Comparison of ENCODE assay signal across 1 cellular context in the genomic region with DNA sequence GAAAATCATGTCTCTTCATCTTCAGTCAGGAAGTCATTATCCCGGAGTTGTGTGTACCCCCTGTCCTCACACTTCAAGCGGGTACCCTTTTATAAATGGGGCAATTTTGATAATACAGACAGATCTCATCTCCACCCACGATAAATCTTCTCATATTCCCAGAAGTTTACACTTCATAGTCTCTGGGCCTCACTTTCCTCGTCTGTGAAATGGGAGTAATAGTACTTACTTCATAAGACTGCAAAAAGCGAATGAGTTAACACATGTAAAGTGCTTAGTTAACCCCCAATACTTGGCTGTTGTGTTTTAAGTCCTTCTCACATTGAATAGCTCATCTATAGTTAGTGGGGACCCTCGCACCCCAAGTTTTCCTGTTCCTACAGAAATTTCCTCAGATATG.
TF ChIP-seq lines count a peak whose summit lies in the region.

No MANE protein-coding gene starts in this region.

TF ChIP-seq in endothelial cell of umbilical vein, 7 proteins besides CTCF, POLR2A, EP300 and RAD21:
- no peak for TF ChIP-seq MYC (IDR thresholded peaks at IDR 0.05; ENCODE audit: low read depth, low read length)
- TF ChIP-seq, protein P1, sequence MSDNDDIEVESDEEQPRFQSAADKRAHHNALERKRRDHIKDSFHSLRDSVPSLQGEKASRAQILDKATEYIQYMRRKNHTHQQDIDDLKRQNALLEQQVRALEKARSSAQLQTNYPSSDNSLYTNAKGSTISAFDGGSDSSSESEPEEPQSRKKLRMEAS (IDR thresholded peaks at IDR 0.05; ENCODE audit: insufficient read depth, insufficient read length) = no peak
- no peak for TF ChIP-seq EZH2 (IDR thresholded peaks at IDR 0.05; ENCODE audit: borderline replicate concordance, low read depth, low read length, severe bottlenecking)
- no peak for TF ChIP-seq JUN (IDR thresholded peaks at IDR 0.05; ENCODE audit: borderline replicate concordance, insufficient read depth, insufficient read length, low read depth)
- TF ChIP-seq GATA2 (IDR thresholded peaks at IDR 0.05; ENCODE audit: insufficient read depth, insufficient read length, low read depth, low read length) = no peak
